Comparison of ENCODE assay signal across 8 cellular contexts in genomic region chr20:50645253-50646068, GRCh38. TPM values are rescaled to one million over a fixed set of nuclear protein-coding genes. Genes with fewer than 3 reads are reported as not detected.
DNase-seq lines count a peak whose midpoint lies in the region; ATAC-seq and TF ChIP-seq lines count a peak whose summit lies in the region.

No MANE protein-coding gene starts in this region.

- H3K27me3 ChIP-seq in SJCRH30 = no peaks in the 10 kb centered on the region

- H3K36me3 Mint-ChIP-seq in progenitor cell of endocrine pancreas (ENCODE audit: insufficient read depth) = no peaks in the 10 kb centered on the region

- no peak for TF ChIP-seq CTCF in progenitor cell of endocrine pancreas (IDR thresholded peaks at IDR 0.05; ENCODE audit: unreplicated experiment)

- H3K9me3 Mint-ChIP-seq in progenitor cell of endocrine pancreas (ENCODE audit: low read depth) = no peaks in the 10 kb centered on the region

- H3K27ac ChIP-seq in SJCRH30 = peak overlapping the region; percentile 1; the same call in 1 of the 2 replicates

- H3K4me3 Mint-ChIP-seq in progenitor cell of endocrine pancreas (ENCODE audit: low read depth) = peak overlapping the region; percentile 27

- peak; percentile 62 for DNase-seq in G401 (ENCODE audit: low spot score)
- DNase-seq in SJCRH30 = peak; percentile 85 to 89
- DNase-seq in foreskin melanocyte = peak; percentile 44
- peak; percentile 50 for DNase-seq in progenitor cell of endocrine pancreas (ENCODE audit: low spot score, unreplicated experiment)
- DNase-seq in NCI-H1436 (lab: John Stamatoyannopoulos, UW) = no peak
- no peak for DNase-seq in NCI-H1048 (lab: John Stamatoyannopoulos, UW)
- no peak for DNase-seq in NCI-H2081 (lab: John Stamatoyannopoulos, UW)

- peaks cover 16% of the 10 kb centered on the region for H3K4me1 Mint-ChIP-seq in progenitor cell of endocrine pancreas (ENCODE audit: low read depth)

- peaks cover 5% of the 10 kb centered on the region for H3K9me3 ChIP-seq in SJCRH30 (replicated peaks)

- ATAC-seq in GM21447 (IDR thresholded peaks at IDR 0.05; ENCODE audit: unreplicated experiment) = no peak

- H3K36me3 ChIP-seq in SJCRH30 = no peaks in the 10 kb centered on the region

- no peaks in the 10 kb centered on the region for H3K27me3 Mint-ChIP-seq in progenitor cell of endocrine pancreas

- peaks cover 12% of the 10 kb centered on the region; the same call in 1 of the 2 replicates for H3K4me1 ChIP-seq in SJCRH30

- H3K27ac Mint-ChIP-seq in progenitor cell of endocrine pancreas = peak overlapping the region; percentile 87

- H3K4me3 ChIP-seq in SJCRH30 = no peak overlapping the region

- in situ Hi-C loops in G401 (cut with HindIII; ENCODE audit: low sequenced_read_pairs) = loop anchor here (10.0 kb wide), 1 partner anchor 69 kb away; no protein-coding TSS in a partner anchor

RNA-seq across cellular contexts. Expression of gene RIPOR3, which starts 45.9 kb away (rescaled TPM):
- 6.9 and 7.4 TPM in 2 replicates for total RNA-seq in G401 (2014; rRNA removed; shearing (Covaris generic))
- 1.7 and 2.6 TPM in 2 replicates for total RNA-seq in SJCRH30 (2014; rRNA removed; shearing (Covaris generic))
- total RNA-seq in progenitor cell of endocrine pancreas = 0.29 and 0.31 TPM in 2 replicates

Comparison
In these comparisons a context has a peak if more than half of its experiments do, and no peak if none do; other contexts are left out.
1. DNase-seq: peak in G401 (single experiment), SJCRH30 (2 of 2), foreskin melanocyte (single experiment) and progenitor cell of endocrine pancreas (single experiment); none in NCI-H1436 (single experiment), NCI-H1048 (single experiment) and NCI-H2081 (0 of 2).